19 cellular contexts compared by ENCODE assay signal in genomic region chr18:3114456-3114855, GRCh38.
"Had no signal": no experiment of that assay in that cellular context is flagged by ENCODE, and none has a peak within 500 bp of the region (broad histone marks: within the 10 kb centered on the region; RNA-seq: fewer than 3 reads in every experiment).

No MANE protein-coding gene starts in this region.

- H3K36me3 ChIP-seq: Peyer's patch, SJSA1 had no signal

- H3K4me1 ChIP-seq: Peyer's patch had no signal

- DNase-seq: activated B cell treated with CpG ODN at 0.5 μM for 24 hours; activated CD4-positive, alpha-beta T cell treated with anti-CD3 and anti-CD28 coated beads for 1 hour; activated CD4-positive, alpha-beta T cell treated with anti-CD3 and anti-CD28 coated beads, Interleukin-2, amount 10 ng/mL, durations not matched to agents 24 days and 14 days; activated CD4-positive, alpha-beta T cell treated with anti-CD3 and anti-CD28 coated beads, Interleukin-2, amount 50 U/mL, for 48 hours; activated effector memory CD4-positive, alpha-beta T cell treated with anti-CD3 and anti-CD28 coated beads, Interleukin-2, amount 50 U/mL, for 16 hours; activated naive CD4-positive, alpha-beta T cell treated with anti-CD3 and anti-CD28 coated beads for 36 hours; activated T-cell treated with anti-CD3 and anti-CD28 coated beads, Interleukin-2, amount 50 U/mL, for 4 hours; aorta; central memory CD4-positive, alpha-beta T cell; NCI-H1105 treated with DMSO at 0.1 percent for 48 hours; NCI-H1436 treated with DMSO at 0.1 percent for 48 hours; NCI-H187 treated with DMSO at 0.1 percent for 48 hours; NCI-H2081 treated with DMSO at 0.1 percent for 48 hours; NCI-H446; NCI-H524 had no signal

- H3K27ac ChIP-seq: KMS-11, Peyer's patch, SJSA1 had no signal

- H3K4me3 ChIP-seq: Peyer's patch, SJSA1 had no signal

- H3K27me3 ChIP-seq: Peyer's patch, SJSA1 had no signal

- H3K9me3 ChIP-seq: Peyer's patch, SJSA1 had no signal

- ATAC-seq: activated T-cell treated with anti-CD3 and anti-CD28 coated beads, Interleukin-2, amount 50 U/mL, for 4 hours; SK-N-SH treated with all-trans-retinoic acid at 6 μM for 48 hours had no signal
